ENCODE assay signal across 20 cellular contexts in genomic region chr5:124064956-124065355, GRCh38.
A peak's percentile ranks its signal among the peaks of the same experiment; 100 is the strongest.
DNase-seq lines count a peak whose midpoint lies in the region; ATAC-seq, FAIRE-seq and TF ChIP-seq lines count a peak whose summit lies in the region.
"Had no signal": no experiment of that assay in that cellular context is flagged by ENCODE, and none has a peak within 500 bp of the region (broad histone marks: within the 10 kb centered on the region; RNA-seq: fewer than 3 reads in every experiment).

No MANE protein-coding gene starts in this region.

- no peak overlapping the region for H2AFZ ChIP-seq in PC-3 (ENCODE audit: low read length)
- no peak overlapping the region for H2AFZ ChIP-seq in endothelial cell of umbilical vein (ENCODE audit: low read depth, low read length)
- H2AFZ ChIP-seq: GM23248, PC-9 had no signal

- ATAC-seq in PC-3, result no peak
- no peak for ATAC-seq in left cardiac atrium
- no peak for ATAC-seq in HG02759 (IDR thresholded peaks at IDR 0.05; ENCODE audit: unreplicated experiment)
- ATAC-seq: HCT116, K562, Right ventricle myocardium inferior had no signal

- H3K79me2 ChIP-seq in PC-3 (ENCODE audit: low read length), result no peaks in the 10 kb centered on the region
- no peaks in the 10 kb centered on the region for H3K79me2 ChIP-seq in endothelial cell of umbilical vein (ENCODE audit: control insufficient read depth, insufficient read depth, low read length)

- H3K9ac ChIP-seq in PC-3 (ENCODE audit: low read length) (no peak overlapping the region), endothelial cell of umbilical vein (replicated peaks; ENCODE audit: extremely low read depth, insufficient read depth, low read length) (no peak overlapping the region)
- H3K9ac ChIP-seq: GM23248 had no signal

- no peaks in the 10 kb centered on the region for H3F3A ChIP-seq in PC-3 (ENCODE audit: low read length, unreplicated experiment)

- TF ChIP-seq POLR2A in endothelial cell of umbilical vein (IDR thresholded peaks at IDR 0.05; ENCODE audit: low read depth, low read length), result no peak

- peak; percentile 2 for DNase-seq in PC-3
- peak; percentile 95 for DNase-seq in endothelial cell of umbilical vein (ENCODE audit: low read depth, low spot score)
- peak; percentile 88 for DNase-seq in kidney tubule cell (ENCODE audit: low spot score)
- DNase-seq in left cardiac atrium, result no peak
- DNase-seq in NCI-H2107 treated with DMSO at 0.1 percent for 48 hours (lab: John Stamatoyannopoulos, UW; ENCODE audit: unreplicated experiment), result no peak
- no peak for DNase-seq in iPS-NIHi11 (ENCODE audit: low spot score)
- DNase-seq: Caco-2; CD4-positive, CD25-positive, alpha-beta regulatory T cell; DMS153; GM23248; NCI-H1436; NCI-H2029 treated with DMSO at 0.1 percent for 48 hours; NCI-H510A; NCI-H774; PC-9 had no signal

- POLR2A ChIA-PET in PC-3 (lab: Charles Lee; ENCODE audit: unreplicated experiment) (no interaction called here), endothelial cell of umbilical vein (lab: Charles Lee) (no interaction called here)

- H4K20me1 ChIP-seq in PC-3 (ENCODE audit: low read length) (no peaks in the 10 kb centered on the region), endothelial cell of umbilical vein (replicated peaks; ENCODE audit: control insufficient read depth, extremely low read depth, insufficient read depth, low read length) (no peaks in the 10 kb centered on the region)

- dilution Hi-C loops in endothelial cell of umbilical vein (cut with MboI; ENCODE audit: extremely low pct_ligation_motif_present, low sequenced_read_pairs), result no loop called here

- H3K4me1 ChIP-seq in PC-3 (ENCODE audit: insufficient read depth, low read length) (no peaks in the 10 kb centered on the region), endothelial cell of umbilical vein (ENCODE audit: control insufficient read depth, extremely low read depth, insufficient read depth, low read length) (peaks cover 15% of the 10 kb centered on the region)
- H3K4me1 ChIP-seq: Caco-2 had no signal

- no peak for TF ChIP-seq CTCF in PC-3 (conservative IDR thresholded peaks at IDR 0.05; ENCODE audit: low read depth, low read length)
- no peak for TF ChIP-seq CTCF in endothelial cell of umbilical vein (IDR thresholded peaks at IDR 0.05; ENCODE audit: extremely low read depth in 1 of 2, insufficient read depth in 1 of 2, low read depth in 1 of 2, low read length in 2 of 2)

- H3K4me2 ChIP-seq in PC-3 (ENCODE audit: low read length) (no peak overlapping the region), endothelial cell of umbilical vein (ENCODE audit: insufficient read depth, low read length) (peak overlapping the region; percentile 18)
- H3K4me2 ChIP-seq: PC-9 had no signal

- H3K9me3 ChIP-seq in PC-3 (ENCODE audit: low read length) (no peaks in the 10 kb centered on the region), endothelial cell of umbilical vein (replicated peaks; ENCODE audit: control insufficient read depth, insufficient read depth, low read length) (no peaks in the 10 kb centered on the region)
- H3K9me3 ChIP-seq: Caco-2 had no signal

- H3K9me2 ChIP-seq in PC-3 (replicated peaks; ENCODE audit: low read length), result no peaks in the 10 kb centered on the region

- intact Hi-C loops in PC-3 (cut with micrococcal nuclease), result no loop called here
- intact Hi-C loops in endothelial cell of umbilical vein (cut with micrococcal nuclease), result loop anchor here (2.0 to 10.0 kb wide), 5 partner anchors 360 to 682 kb away; partner anchors contain the start of gene ZNF608
- intact Hi-C loops in left cardiac atrium (cut with DNase I), result no loop called here

- no peaks in the 10 kb centered on the region for H3K27me3 ChIP-seq in PC-3 (ENCODE audit: low read length)
- no peaks in the 10 kb centered on the region for H3K27me3 ChIP-seq in endothelial cell of umbilical vein (ENCODE audit: control insufficient read depth in 2 of 2, insufficient read depth in 2 of 2, low read length in 2 of 2)

- peak; percentile 96 for FAIRE-seq in endothelial cell of umbilical vein (lab: Jason Lieb, UNC)
- FAIRE-seq: K562 had no signal

- CTCF ChIA-PET in PC-3 (lab: Charles Lee) (no interaction called here), endothelial cell of umbilical vein (lab: Charles Lee) (no interaction called here)

- BruUV-seq in PC-3 (replicated peaks; lab: Mats Ljungman, UMichigan) (no TSS peak), endothelial cell of umbilical vein (replicated peaks; lab: Mats Ljungman, UMichigan) (no TSS peak)

- H3K36me3 ChIP-seq in PC-3 (ENCODE audit: low read depth, low read length) (no peaks in the 10 kb centered on the region), endothelial cell of umbilical vein (ENCODE audit: control insufficient read depth in 2 of 2, extremely low read depth in 1 of 2, insufficient read depth in 2 of 2, low read length in 2 of 2) (no peaks in the 10 kb centered on the region)

- H3K27ac ChIP-seq in PC-3 (ENCODE audit: low read length) (no peak overlapping the region), endothelial cell of umbilical vein (ENCODE audit: insufficient read depth, low read depth, low read length) (peak overlapping the region; percentile 71)
- H3K27ac ChIP-seq: GM23248, PC-9, SK-N-MC had no signal

- no peak overlapping the region for H3K4me3 ChIP-seq in PC-3 (ENCODE audit: low read length)
- no peak overlapping the region for H3K4me3 ChIP-seq in endothelial cell of umbilical vein (replicated peaks in 1 of 3; ENCODE audit: insufficient read depth in 1 of 3, low read depth in 1 of 3, low read length in 3 of 3)
- H3K4me3 ChIP-seq: GM23248, K562, PC-9, SK-N-MC had no signal

- no peaks in the 10 kb centered on the region for H3K9me1 ChIP-seq in endothelial cell of umbilical vein (replicated peaks; ENCODE audit: control insufficient read depth, extremely low read depth, insufficient read depth, low read length)

TF ChIP-seq in endothelial cell of umbilical vein, 7 proteins besides CTCF, POLR2A, EP300 and RAD21:
- no peak for TF ChIP-seq MYC (IDR thresholded peaks at IDR 0.05; ENCODE audit: low read depth, low read length)
- TF ChIP-seq EZH2 (IDR thresholded peaks at IDR 0.05; ENCODE audit: borderline replicate concordance, low read depth, low read length, severe bottlenecking), result no peak
- peak; percentile 57 for TF ChIP-seq POLR2AphosphoS5 (IDR thresholded peaks at IDR 0.05; ENCODE audit: insufficient read depth, low read depth, low read length)
- peak; percentile 89 for TF ChIP-seq GATA2 (IDR thresholded peaks at IDR 0.05; ENCODE audit: insufficient read depth, insufficient read length, low read depth, low read length)
- peak; percentile 92 for TF ChIP-seq FOS (IDR thresholded peaks at IDR 0.05; ENCODE audit: borderline replicate concordance, insufficient read depth, low read length)
- TF ChIP-seq JUN (IDR thresholded peaks at IDR 0.05; ENCODE audit: borderline replicate concordance, insufficient read depth, insufficient read length, low read depth), result peak; percentile 94
- TF ChIP-seq, protein P1, sequence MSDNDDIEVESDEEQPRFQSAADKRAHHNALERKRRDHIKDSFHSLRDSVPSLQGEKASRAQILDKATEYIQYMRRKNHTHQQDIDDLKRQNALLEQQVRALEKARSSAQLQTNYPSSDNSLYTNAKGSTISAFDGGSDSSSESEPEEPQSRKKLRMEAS (IDR thresholded peaks at IDR 0.05; ENCODE audit: insufficient read depth, insufficient read length), result no peak

Comparison
In these comparisons a context has a peak if more than half of its experiments do, and no peak if none do; other contexts are left out.
1. DNase-seq: peak in PC-3 (single experiment), endothelial cell of umbilical vein (single experiment) and kidney tubule cell (single experiment); none in left cardiac atrium (single experiment), NCI-H2107 treated with DMSO at 0.1 percent for 48 hours (single experiment) and iPS-NIHi11 (single experiment).